In the genomic region with DNA sequence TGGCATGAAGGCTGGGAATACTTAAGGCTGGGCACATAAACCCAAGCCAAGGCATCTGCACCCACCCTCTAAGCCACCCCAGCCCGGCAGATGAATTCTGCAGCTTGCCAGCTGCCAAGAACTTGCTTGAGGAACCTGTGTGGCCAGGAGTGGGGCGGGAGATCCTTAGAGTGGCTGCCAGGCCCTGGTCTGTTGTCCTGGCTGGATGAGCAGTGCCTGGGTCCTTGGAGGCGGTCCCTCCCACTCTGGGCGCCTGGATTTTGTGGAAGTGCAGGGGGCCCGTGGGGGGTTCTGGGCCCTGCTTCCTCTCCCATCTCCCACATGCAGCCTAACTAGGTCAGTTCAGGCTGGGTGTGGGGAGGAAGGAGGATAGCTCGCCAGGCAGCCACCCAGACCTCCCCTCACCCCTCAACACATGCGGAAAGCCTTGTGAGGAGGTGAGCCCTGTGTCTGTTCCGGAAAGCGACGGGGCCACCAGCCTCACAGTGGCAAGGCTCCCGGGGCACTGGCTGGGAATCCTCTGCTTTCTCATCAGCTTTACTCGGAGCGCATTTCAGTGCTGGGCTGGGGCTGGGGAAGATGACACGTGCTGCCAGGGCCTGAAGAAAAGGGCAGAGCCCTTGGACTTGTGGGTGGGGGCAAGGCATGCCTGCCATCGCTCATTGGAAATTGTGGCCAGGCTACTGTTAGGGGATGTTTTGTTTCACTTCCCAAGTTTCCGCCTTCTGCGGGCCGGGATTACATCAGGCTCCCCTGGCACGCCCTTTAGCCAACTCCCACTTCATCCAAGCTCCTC, we compare ENCODE assay signal across 10 cellular contexts. TPM values are rescaled to one million over a fixed set of nuclear protein-coding genes. Genes with fewer than 3 reads are reported as not detected.
DNase-seq lines count a peak whose midpoint lies in the region; ATAC-seq, FAIRE-seq and TF ChIP-seq lines count a peak whose summit lies in the region.
"Had no signal": no experiment of that assay in that cellular context is flagged by ENCODE, and none has a peak within 500 bp of the region (broad histone marks: within the 10 kb centered on the region; RNA-seq: fewer than 3 reads in every experiment).

No MANE protein-coding gene starts in this region.

- no peak for ATAC-seq in GM18873 (IDR thresholded peaks at IDR 0.05; ENCODE audit: low FRiP score, unreplicated experiment)

- no peak overlapping the region for H2AK5ac ChIP-seq in H1 (ENCODE audit: low read depth, low read length)

- H3K4ac ChIP-seq in H1 (replicated peaks; ENCODE audit: insufficient read length, low read depth, low read length), result no peak overlapping the region

- H3K14ac ChIP-seq in H1 (ENCODE audit: insufficient read length), result no peak overlapping the region

- no peak overlapping the region for H3K23ac ChIP-seq in H1 (ENCODE audit: insufficient read length)

- H3K4me3 ChIP-seq in AG09309 (ENCODE audit: control insufficient read depth, low read depth, low read length) (no peak overlapping the region; the same call in 1 of the 2 replicates), H1 (ENCODE audit: extremely low read depth in 1 of 4, insufficient read depth in 2 of 4, low read depth in 3 of 4, low read length in 4 of 4) (no peak overlapping the region), mucosa of stomach (ENCODE audit: low read length) (no peak overlapping the region)

- H3K79me1 ChIP-seq in H1 (ENCODE audit: low read depth, low read length), result no peaks in the 10 kb centered on the region

- H2AFZ ChIP-seq in H1 (ENCODE audit: low read length), result no peak overlapping the region

- H3K9ac ChIP-seq in H1 (replicated peaks in 1 of 4; ENCODE audit: extremely low read depth in 1 of 4, low read depth in 3 of 4, low read length in 3 of 4), result no peak overlapping the region
- H3K9ac ChIP-seq in mucosa of stomach (ENCODE audit: low read length), result peak overlapping the region; percentile 57

- H4K8ac ChIP-seq in H1 (ENCODE audit: extremely low read depth, insufficient read depth, low read length), result peak overlapping the region; percentile 53

- no peak for TF ChIP-seq RAD21 in H1 (IDR thresholded peaks at IDR 0.05 in 1 of 2, conservative IDR thresholded peaks at IDR 0.05 in 1 of 2; ENCODE audit: low read depth in 2 of 2, low read length in 2 of 2)

- peak; percentile 34 for DNase-seq in AG09309 (ENCODE audit: low read depth)
- peak; percentile 74 to 89 for DNase-seq in NCI-H446 (lab: John Stamatoyannopoulos, UW)
- DNase-seq in H1 (ENCODE audit: low read depth in 1 of 2, low spot score in 2 of 2), result no peak
- no peak for DNase-seq in activated T-cell treated with anti-CD3 and anti-CD28 coated beads, Interleukin-2, amount 50 U/mL, for 24 hours
- DNase-seq in AML-193 (lab: John Stamatoyannopoulos, UW), result no peak
- DNase-seq in activated gamma-delta T cell (lab: John Stamatoyannopoulos, UW), result no peak
- DNase-seq: CD4-positive, CD25-positive, alpha-beta regulatory T cell; NCI-H146 had no signal

- H4K20me1 ChIP-seq in H1 (replicated peaks in 1 of 2; ENCODE audit: control insufficient read depth in 1 of 2, insufficient read depth in 2 of 2, low read length in 2 of 2), result no peaks in the 10 kb centered on the region

- no peak overlapping the region for H3K4me2 ChIP-seq in H1 (ENCODE audit: insufficient read depth in 1 of 2, low read depth in 2 of 2, low read length in 2 of 2)

- no peak for TF ChIP-seq CTCF in AG09309 (IDR thresholded peaks at IDR 0.05; ENCODE audit: control insufficient read depth, insufficient read depth, low read depth, low read length, missing control alignments)
- no peak for TF ChIP-seq CTCF in H1 (IDR thresholded peaks at IDR 0.05; ENCODE audit: control extremely low read depth in 1 of 3, insufficient read depth in 1 of 3, low read depth in 1 of 3, low read length in 3 of 3)

- H2BK120ac ChIP-seq in H1 (replicated peaks; ENCODE audit: low read depth, low read length), result no peak overlapping the region

- no peak overlapping the region for H2BK20ac ChIP-seq in H1 (ENCODE audit: low read length)

- no peak overlapping the region for H4K91ac ChIP-seq in H1 (replicated peaks; ENCODE audit: insufficient read length, low read length)

- no peaks in the 10 kb centered on the region for H3K79me2 ChIP-seq in H1 (ENCODE audit: control insufficient read depth in 1 of 2, insufficient read depth in 2 of 2, low read length in 2 of 2)

- H3K36me3 ChIP-seq in H1 (ENCODE audit: control insufficient read depth in 2 of 4, insufficient read depth in 4 of 4, low read length in 3 of 4) (no peaks in the 10 kb centered on the region), mucosa of stomach (ENCODE audit: control insufficient read depth, insufficient read depth, low read length) (no peaks in the 10 kb centered on the region)

- no peak overlapping the region for H3K27ac ChIP-seq in H1 (ENCODE audit: low read depth, low read length)

- H3K4me1 ChIP-seq in H1 (replicated peaks in 1 of 4; ENCODE audit: control insufficient read depth in 3 of 4, insufficient read depth in 4 of 4, low read length in 3 of 4) (peaks cover 0 to 16% (median 10%) of the 10 kb centered on the region in 4 experiments; a peak in 4 of 7 replicates), mucosa of stomach (ENCODE audit: control insufficient read depth, insufficient read depth, low read length) (peaks cover 19% of the 10 kb centered on the region)

- no peak overlapping the region for H3K4me3 Mint-ChIP-seq in activated T-cell treated with anti-CD3 and anti-CD28 coated beads, Interleukin-2, amount 50 U/mL, for 24 hours

- H3K18ac ChIP-seq in H1 (ENCODE audit: extremely low read depth, low read length), result peak overlapping the region; percentile 13; the same call in 1 of the 2 replicates

- no peak for TF ChIP-seq POLR2A in H1 (IDR thresholded peaks at IDR 0.05; ENCODE audit: control extremely low read depth in 1 of 2, low read depth in 2 of 2, low read length in 2 of 2)

- POLR2A ChIA-PET in H1 (lab: Charles Lee; ENCODE audit: partially characterized antibody), result interaction anchor here (1.5 kb wide), 1 partner anchor 31 kb away, joined by 3 read pairs; no protein-coding TSS in a partner anchor

- no peaks in the 10 kb centered on the region for H3K23me2 ChIP-seq in H1 (ENCODE audit: low read depth, low read length)

- no peak for TF ChIP-seq EP300 in H1 (IDR thresholded peaks at IDR 0.05; ENCODE audit: borderline replicate concordance in 1 of 2, low read depth in 2 of 2, low read length in 2 of 2)

- WGBS in H1 (ENCODE audit: extremely low coverage in 1 of 2, insufficient coverage in 1 of 2, insufficient read length in 1 of 2, insufficient replicate concordance in 2 of 2, low coverage in 1 of 2, low lambda C conversion rate in 2 of 2, missing lambda C conversion rate in 1 of 2), 2 experiments, result 88% methylated on average over 16 of the region's 19 CpGs; no CpG with 5 or more reads in 1 of the 2 experiments

- H3K4me1 Mint-ChIP-seq in activated T-cell treated with anti-CD3 and anti-CD28 coated beads, Interleukin-2, amount 50 U/mL, for 24 hours (ENCODE audit: low read depth), result no peaks in the 10 kb centered on the region

- no peak overlapping the region for H4K5ac ChIP-seq in H1 (ENCODE audit: insufficient read length, low read depth, low read length)

- H3K9me3 ChIP-seq in H1 (ENCODE audit: insufficient read depth in 2 of 2, low read depth in 1 of 2, low read length in 1 of 2) (no peaks in the 10 kb centered on the region), mucosa of stomach (ENCODE audit: control insufficient read depth, low read length) (no peaks in the 10 kb centered on the region)

- H2BK12ac ChIP-seq in H1 (ENCODE audit: low read depth, low read length), result no peak overlapping the region

- no peak for FAIRE-seq in H1 (lab: Jason Lieb, UNC)

- peaks cover 6% of the 10 kb centered on the region for H3K27me3 Mint-ChIP-seq in activated T-cell treated with anti-CD3 and anti-CD28 coated beads, Interleukin-2, amount 50 U/mL, for 24 hours

- H3K27ac Mint-ChIP-seq in activated T-cell treated with anti-CD3 and anti-CD28 coated beads, Interleukin-2, amount 50 U/mL, for 24 hours, result no peak overlapping the region

- CTCF ChIA-PET in H1 (lab: Charles Lee; ENCODE audit: partially characterized antibody), result interaction anchor here (0.7 to 5.2 kb wide), 16 partner anchors 11 to 352 kb away, joined by 3 to 22 read pairs (median 3); no protein-coding TSS in a partner anchor

- H3K27me3 ChIP-seq in H1 (replicated peaks in 1 of 4; ENCODE audit: control insufficient read depth in 3 of 4, extremely low read depth in 1 of 4, insufficient read depth in 3 of 4, low read length in 3 of 4) (no peaks in the 10 kb centered on the region; a peak in 1 of 7 replicates), mucosa of stomach (ENCODE audit: control insufficient read depth, insufficient read depth, low read length) (no peaks in the 10 kb centered on the region)

- no peak overlapping the region for H2BK15ac ChIP-seq in H1 (ENCODE audit: low read length)

- no peak overlapping the region for H3K56ac ChIP-seq in H1 (replicated peaks; ENCODE audit: insufficient read length, low read depth, low read length)

- H3K9me3 Mint-ChIP-seq in activated T-cell treated with anti-CD3 and anti-CD28 coated beads, Interleukin-2, amount 50 U/mL, for 24 hours, result no peaks in the 10 kb centered on the region

- no peaks in the 10 kb centered on the region for H3K36me3 Mint-ChIP-seq in activated T-cell treated with anti-CD3 and anti-CD28 coated beads, Interleukin-2, amount 50 U/mL, for 24 hours (ENCODE audit: low read depth)
- H3K36me3 Mint-ChIP-seq: CD4-positive, CD25-positive, alpha-beta regulatory T cell had no signal

- H2BK5ac ChIP-seq in H1 (ENCODE audit: low read depth, low read length), result no peak overlapping the region

TF ChIP-seq in H1, 55 proteins besides CTCF, POLR2A, EP300 and RAD21 (continues in another document):
- TF ChIP-seq RXRA (IDR thresholded peaks at IDR 0.05; ENCODE audit: insufficient read depth, low read depth, low read length) (no peak), SUZ12 (IDR thresholded peaks at IDR 0.05; ENCODE audit: low read length) (no peak), GTF2F1 (IDR thresholded peaks at IDR 0.05; ENCODE audit: borderline replicate concordance, low read depth, low read length) (no peak), KDM5A (IDR thresholded peaks at IDR 0.05; ENCODE audit: low read length) (no peak), ZNF274 (IDR thresholded peaks at IDR 0.05; ENCODE audit: borderline replicate concordance, extremely low read depth, low read length) (no peak), EGR1 (IDR thresholded peaks at IDR 0.05; ENCODE audit: borderline replicate concordance, low read depth, low read length) (no peak), TCF12 (IDR thresholded peaks at IDR 0.05; ENCODE audit: low read depth, low read length) (no peak)

RNA-seq across cellular contexts. Expression of a gene that starts 8.4 kb away (rescaled TPM):
- 6.4 and 6.6 TPM in 2 replicates for total RNA-seq in H1 (2021; fragmentation: NEBNext Ultra II Directional; extraction: Animal tissue kit (Norgen Biotek cat#: 25700))
- 3.6 and 5.3 TPM in 2 replicates for polyA plus RNA-seq in H1 (2011; rRNA removed)
- 2.8 TPM for polyA plus RNA-seq in H1 (2011; cell fraction: cytosol; rRNA removed)
- 10.3 TPM for polyA plus RNA-seq in H1 (2011; cell fraction: nucleus; rRNA removed)
- polyA plus RNA-seq in H1 (2012, experiment 1 of 2), result 3.3 to 5.4 TPM (median 4.5 TPM) in 4 replicates
- polyA plus RNA-seq in H1 (2012, experiment 2 of 2), result 3.2 TPM
- polyA plus RNA-seq in H1 (2013, experiment 1 of 2), result 4.8 TPM
- polyA plus RNA-seq in H1 (2013, experiment 2 of 2), result 5.2 TPM
- 4.6 and 5.2 TPM in 2 replicates for polyA minus RNA-seq in H1 (2011; rRNA and poly(A)+ RNA removed)
- 3.5 TPM for polyA minus RNA-seq in H1 (2011; cell fraction: cytosol; rRNA and poly(A)+ RNA removed)
- polyA minus RNA-seq in H1 (2011; cell fraction: nucleus; rRNA and poly(A)+ RNA removed), result 8.3 TPM

Comparison
In these comparisons a context has a peak if more than half of its experiments do, and no peak if none do; other contexts are left out.
1. DNase-seq: peak in AG09309 (single experiment) and NCI-H446 (2 of 2); none in H1 (0 of 2), activated T-cell treated with anti-CD3 and anti-CD28 coated beads, Interleukin-2, amount 50 U/mL, for 24 hours (single experiment), AML-193 (0 of 2) and activated gamma-delta T cell (single experiment).